ENCODE assay signal across 10 cellular contexts in the genomic region with DNA sequence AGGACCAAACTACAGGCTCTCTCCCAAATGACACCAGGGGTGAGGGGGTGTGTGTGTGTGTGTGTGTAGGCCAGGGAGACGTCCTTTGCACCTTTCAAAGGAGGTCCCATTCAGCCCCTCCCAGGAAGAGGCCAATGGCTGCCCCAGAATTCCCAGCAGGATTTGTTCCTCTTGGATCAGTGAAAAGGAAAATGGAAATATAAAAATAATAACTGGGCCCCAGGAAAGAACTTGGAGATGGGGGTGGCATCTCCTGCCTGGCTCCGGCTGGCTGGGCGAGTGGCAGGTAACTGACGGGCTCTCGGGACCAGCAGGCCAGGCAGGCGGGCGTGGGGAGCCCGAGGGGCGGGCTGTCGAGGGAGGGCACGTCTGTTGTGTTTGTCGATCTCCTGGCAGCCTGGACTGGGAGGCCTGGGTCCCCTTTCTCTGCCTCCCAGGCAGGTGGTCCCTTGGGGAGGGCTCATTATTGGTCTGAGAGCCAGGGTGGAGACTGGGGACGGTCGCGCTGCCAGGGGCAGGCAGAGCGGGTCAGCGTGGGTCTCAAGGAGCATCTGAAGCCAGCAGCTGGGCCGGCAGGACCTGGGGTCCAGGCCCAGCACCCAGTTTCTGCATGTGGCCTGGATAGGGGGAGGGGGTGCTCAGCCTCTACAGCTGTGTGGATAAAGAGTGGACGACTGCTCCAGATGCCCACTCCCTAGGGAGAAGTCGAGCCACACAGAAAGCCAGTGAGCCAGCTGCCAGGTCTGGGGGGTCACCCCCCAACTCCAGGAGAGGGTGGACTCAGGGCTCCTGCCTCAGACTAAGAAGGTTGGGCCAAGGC. TPM values are rescaled to one million over a fixed set of nuclear protein-coding genes. Genes with fewer than 3 reads are reported as not detected.
DNase-seq lines count a peak whose midpoint lies in the region; ATAC-seq, FAIRE-seq and TF ChIP-seq lines count a peak whose summit lies in the region.
"Had no signal": no experiment of that assay in that cellular context is flagged by ENCODE, and none has a peak within 500 bp of the region (broad histone marks: within the 10 kb centered on the region; RNA-seq: fewer than 3 reads in every experiment).

No MANE protein-coding gene starts in this region.

- POLR2A ChIA-PET in activated CD4-positive, alpha-beta T cell treated with anti-CD3 and anti-CD28 coated beads for 36 hours (lab: Charles Lee): no interaction called here
- POLR2A ChIA-PET in OCI-LY7 (lab: Charles Lee) (interaction anchor here (0.5 kb wide), 1 partner anchor 17 kb away, joined by 3 read pairs; no protein-coding TSS in a partner anchor), H1 (lab: Charles Lee; ENCODE audit: partially characterized antibody) (interaction anchor here (0.7 kb wide), 1 partner anchor 10 kb away, joined by 3 read pairs; no protein-coding TSS in a partner anchor)

- no peak for TF ChIP-seq CTCF in OCI-LY7 (conservative IDR thresholded peaks at IDR 0.05; ENCODE audit: low read length)
- TF ChIP-seq CTCF in H1 (IDR thresholded peaks at IDR 0.05; ENCODE audit: control extremely low read depth in 1 of 3, insufficient read depth in 1 of 3, low read depth in 1 of 3, low read length in 3 of 3): no peak
- no peak for TF ChIP-seq CTCF in smooth muscle cell (IDR thresholded peaks at IDR 0.05; ENCODE audit: borderline replicate concordance, insufficient read depth, poor library complexity, severe bottlenecking)
- no peak for TF ChIP-seq CTCF in tibial nerve (IDR thresholded peaks at IDR 0.05)

- peaks cover 5% of the 10 kb centered on the region for H3K27me3 Mint-ChIP-seq in activated CD4-positive, alpha-beta T cell treated with anti-CD3 and anti-CD28 coated beads for 36 hours

- H3K4me3 ChIP-seq in OCI-LY7 (ENCODE audit: low read depth, low read length, poor library complexity, severe bottlenecking) (no peak overlapping the region), H1 (ENCODE audit: extremely low read depth in 1 of 4, insufficient read depth in 2 of 4, low read depth in 3 of 4, low read length in 4 of 4) (peak overlapping the region in 1 of 4 experiments; percentile 69; a peak in 1 of 8 replicates), smooth muscle cell (peak overlapping the region; percentile 91), tibial nerve (no peak overlapping the region)

- no peak overlapping the region for H3K14ac ChIP-seq in H1 (ENCODE audit: insufficient read length)

- peaks cover 62% of the 10 kb centered on the region for H3K4me1 Mint-ChIP-seq in activated CD4-positive, alpha-beta T cell treated with anti-CD3 and anti-CD28 coated beads for 36 hours

- peak; percentile 42 for DNase-seq in activated CD4-positive, alpha-beta T cell treated with anti-CD3 and anti-CD28 coated beads for 36 hours
- DNase-seq in activated CD4-positive, alpha-beta T cell treated with anti-CD3 and anti-CD28 coated beads for 1 hour: no peak
- DNase-seq in OCI-LY7 (ENCODE audit: low spot score) (no peak), H1 (ENCODE audit: low read depth in 1 of 2, low spot score in 2 of 2) (peak in 1 of 2 experiments; percentile 65), smooth muscle cell (lab: John Stamatoyannopoulos, UW; ENCODE audit: unreplicated experiment) (no peak), tibial nerve (ENCODE audit: low spot score in 2 of 2) (no peak), NCI-H2081 (lab: John Stamatoyannopoulos, UW) (no peak)
- DNase-seq in NK-92 treated with Interleukin-12 subunit alpha and Interleukin-12 subunit beta, amount 100 ng/mL, for 24 hours (lab: John Stamatoyannopoulos, UW): no peak
- DNase-seq: NCI-H2029 had no signal

- peak overlapping the region; percentile 75; the same call in 1 of the 2 replicates for H2BK12ac ChIP-seq in H1 (ENCODE audit: low read depth, low read length)

- no peaks in the 10 kb centered on the region for H3K36me3 Mint-ChIP-seq in activated CD4-positive, alpha-beta T cell treated with anti-CD3 and anti-CD28 coated beads for 36 hours (ENCODE audit: low read depth)

- H4K8ac ChIP-seq in H1 (ENCODE audit: extremely low read depth, insufficient read depth, low read length): no peak overlapping the region; the same call in 1 of the 2 replicates

- H4K20me1 ChIP-seq in OCI-LY7 (ENCODE audit: insufficient read depth, low read length) (no peaks in the 10 kb centered on the region), H1 (replicated peaks in 1 of 2; ENCODE audit: control insufficient read depth in 1 of 2, insufficient read depth in 2 of 2, low read length in 2 of 2) (no peaks in the 10 kb centered on the region), smooth muscle cell (ENCODE audit: low read depth) (no peaks in the 10 kb centered on the region)

- H3K56ac ChIP-seq in H1 (replicated peaks; ENCODE audit: insufficient read length, low read depth, low read length): no peak overlapping the region

- no peak overlapping the region for H2BK20ac ChIP-seq in H1 (ENCODE audit: low read length)

- H3K23ac ChIP-seq in H1 (ENCODE audit: insufficient read length): no peak overlapping the region

- TF ChIP-seq POLR2A in H1 (IDR thresholded peaks at IDR 0.05; ENCODE audit: control extremely low read depth in 1 of 2, low read depth in 2 of 2, low read length in 2 of 2): no peak
- TF ChIP-seq POLR2A in tibial nerve (IDR thresholded peaks at IDR 0.05): no peak

- peak overlapping the region; percentile 52 for H3K4me3 Mint-ChIP-seq in activated CD4-positive, alpha-beta T cell treated with anti-CD3 and anti-CD28 coated beads for 36 hours

- no peak overlapping the region for H3K27ac ChIP-seq in OCI-LY7 (ENCODE audit: low read depth, low read length, poor library complexity, severe bottlenecking)
- no peak overlapping the region for H3K27ac ChIP-seq in H1 (ENCODE audit: low read depth, low read length)
- no peak overlapping the region for H3K27ac ChIP-seq in smooth muscle cell (ENCODE audit: low read depth)
- peak overlapping the region in 2 of 4 donors; percentile 60 to 67 for H3K27ac ChIP-seq in tibial nerve

- peak overlapping the region; percentile 27 for H4K91ac ChIP-seq in H1 (replicated peaks; ENCODE audit: insufficient read length, low read length)

- H3K9me3 ChIP-seq in OCI-LY7 (ENCODE audit: low read length): no peaks in the 10 kb centered on the region
- H3K9me3 ChIP-seq in H1 (ENCODE audit: insufficient read depth in 2 of 2, low read depth in 1 of 2, low read length in 1 of 2): no peaks in the 10 kb centered on the region
- no peaks in the 10 kb centered on the region for H3K9me3 ChIP-seq in smooth muscle cell (replicated peaks; ENCODE audit: low read depth)
- H3K9me3 ChIP-seq in tibial nerve: no peaks in the 10 kb centered on the region

- CTCF ChIA-PET in activated CD4-positive, alpha-beta T cell treated with anti-CD3 and anti-CD28 coated beads for 36 hours (lab: Charles Lee): interaction anchor here (0.6 kb wide), 2 partner anchors 36 to 55 kb away, joined by 3 read pairs; no protein-coding TSS in a partner anchor
- CTCF ChIA-PET in OCI-LY7 (lab: Charles Lee; ENCODE audit: unreplicated experiment) (no interaction called here), H1 (lab: Charles Lee; ENCODE audit: partially characterized antibody) (interaction anchor here (0.9 kb wide), 1 partner anchor 9 kb away, joined by 3 read pairs; no protein-coding TSS in a partner anchor)

- H2AFZ ChIP-seq in OCI-LY7 (ENCODE audit: low read length) (no peak overlapping the region), H1 (ENCODE audit: low read length) (no peak overlapping the region), smooth muscle cell (ENCODE audit: low read depth) (no peak overlapping the region)

- H3K9ac ChIP-seq in H1 (replicated peaks in 1 of 4; ENCODE audit: extremely low read depth in 1 of 4, low read depth in 3 of 4, low read length in 3 of 4) (no peak overlapping the region), smooth muscle cell (ENCODE audit: low read depth) (no peak overlapping the region)

- H3K27me3 ChIP-seq in H1 (replicated peaks in 1 of 4; ENCODE audit: control insufficient read depth in 3 of 4, extremely low read depth in 1 of 4, insufficient read depth in 3 of 4, low read length in 3 of 4) (peaks cover 6 to 27% (median 27%) of the 10 kb centered on the region in 4 experiments), smooth muscle cell (ENCODE audit: low read depth) (peaks cover 16% of the 10 kb centered on the region), tibial nerve (peaks cover 0 to 24% of the 10 kb centered on the region in 2 donors)

- H3K27ac Mint-ChIP-seq in activated CD4-positive, alpha-beta T cell treated with anti-CD3 and anti-CD28 coated beads for 36 hours: peak overlapping the region; percentile 85

- peak overlapping the region; percentile 48 for H3K18ac ChIP-seq in H1 (ENCODE audit: extremely low read depth, low read length)

- peaks cover 38% of the 10 kb centered on the region for H3K4me1 ChIP-seq in OCI-LY7 (ENCODE audit: insufficient read depth, low read length, poor library complexity, severe bottlenecking)
- H3K4me1 ChIP-seq in H1 (replicated peaks in 1 of 4; ENCODE audit: control insufficient read depth in 3 of 4, insufficient read depth in 4 of 4, low read length in 3 of 4): peaks cover 0 to 21% (median 14%) of the 10 kb centered on the region in 4 experiments; a peak in 6 of 7 replicates
- H3K4me1 ChIP-seq in smooth muscle cell (ENCODE audit: low read depth): peaks cover 20% of the 10 kb centered on the region
- peaks cover 0 to 32% (median 2%) of the 10 kb centered on the region in 4 donors for H3K4me1 ChIP-seq in tibial nerve

- no peaks in the 10 kb centered on the region for H3K9me3 Mint-ChIP-seq in activated CD4-positive, alpha-beta T cell treated with anti-CD3 and anti-CD28 coated beads for 36 hours (ENCODE audit: low read depth)

- H2BK15ac ChIP-seq in H1 (ENCODE audit: low read length): peak overlapping the region; percentile 92; the same call in 1 of the 2 replicates

- no peak for TF ChIP-seq RAD21 in H1 (IDR thresholded peaks at IDR 0.05 in 1 of 2, conservative IDR thresholded peaks at IDR 0.05 in 1 of 2; ENCODE audit: low read depth in 2 of 2, low read length in 2 of 2)

- no peak for ATAC-seq in activated CD4-positive, alpha-beta T cell treated with anti-CD3 and anti-CD28 coated beads for 36 hours

- H3K23me2 ChIP-seq in H1 (ENCODE audit: low read depth, low read length): peaks cover 9% of the 10 kb centered on the region; the same call in 1 of the 2 replicates

- H2BK120ac ChIP-seq in H1 (replicated peaks; ENCODE audit: low read depth, low read length): peak overlapping the region; percentile 64

- no peaks in the 10 kb centered on the region for H3K9me2 ChIP-seq in OCI-LY7 (ENCODE audit: insufficient read depth, low read length)

- no peak for TF ChIP-seq EP300 in H1 (IDR thresholded peaks at IDR 0.05; ENCODE audit: borderline replicate concordance in 1 of 2, low read depth in 2 of 2, low read length in 2 of 2)
- TF ChIP-seq EP300 in tibial nerve (IDR thresholded peaks at IDR 0.05): no peak

- H3F3A ChIP-seq in smooth muscle cell (ENCODE audit: low read depth): peaks cover 30% of the 10 kb centered on the region

- peaks cover 2% of the 10 kb centered on the region; the same call in 1 of the 2 replicates for H3K79me1 ChIP-seq in H1 (ENCODE audit: low read depth, low read length)

- H3K79me2 ChIP-seq in OCI-LY7 (ENCODE audit: insufficient read depth, low read depth, low read length) (no peaks in the 10 kb centered on the region), H1 (ENCODE audit: control insufficient read depth in 1 of 2, insufficient read depth in 2 of 2, low read length in 2 of 2) (no peaks in the 10 kb centered on the region), smooth muscle cell (ENCODE audit: low read depth) (no peaks in the 10 kb centered on the region)

- no peak overlapping the region for H2BK5ac ChIP-seq in H1 (ENCODE audit: low read depth, low read length)

- intact Hi-C loops in activated CD4-positive, alpha-beta T cell treated with anti-CD3 and anti-CD28 coated beads for 36 hours (cut with DNase I, micrococcal nuclease): loop anchor here (2.0 to 5.0 kb wide), 2 partner anchors 47 to 160 kb away; a partner anchor contains a TSS
- intact Hi-C loops in OCI-LY7 (cut with micrococcal nuclease; ENCODE audit: unreplicated experiment): no loop called here

- no peaks in the 10 kb centered on the region for H3K36me3 ChIP-seq in OCI-LY7 (ENCODE audit: insufficient read depth, low read length)
- H3K36me3 ChIP-seq in H1 (ENCODE audit: control insufficient read depth in 2 of 4, insufficient read depth in 4 of 4, low read length in 3 of 4): no peaks in the 10 kb centered on the region
- no peaks in the 10 kb centered on the region for H3K36me3 ChIP-seq in smooth muscle cell (ENCODE audit: low read depth)
- no peaks in the 10 kb centered on the region for H3K36me3 ChIP-seq in tibial nerve

- H3K4ac ChIP-seq in H1 (replicated peaks; ENCODE audit: insufficient read length, low read depth, low read length): no peak overlapping the region

- H2AK5ac ChIP-seq in H1 (ENCODE audit: low read depth, low read length): no peak overlapping the region

- peak overlapping the region; percentile 6 for H4K5ac ChIP-seq in H1 (ENCODE audit: insufficient read length, low read depth, low read length)

- peak overlapping the region; percentile 17; the same call in 1 of the 2 replicates for H3K4me2 ChIP-seq in OCI-LY7 (ENCODE audit: low read length)
- peak overlapping the region; percentile 71 to 74; a peak in 3 of 4 replicates for H3K4me2 ChIP-seq in H1 (ENCODE audit: insufficient read depth in 1 of 2, low read depth in 2 of 2, low read length in 2 of 2)
- H3K4me2 ChIP-seq in smooth muscle cell: peak overlapping the region; percentile 1

- WGBS in H1 (ENCODE audit: extremely low coverage in 1 of 2, insufficient coverage in 1 of 2, insufficient read length in 1 of 2, insufficient replicate concordance in 2 of 2, low coverage in 1 of 2, low lambda C conversion rate in 2 of 2, missing lambda C conversion rate in 1 of 2), 2 experiments: 64% methylated on average over 20 of the region's 20 CpGs; no CpG with 5 or more reads in 1 of the 2 experiments
- 80% methylated on average over 20 of the region's 20 CpGs for WGBS in smooth muscle cell (ENCODE audit: low lambda C conversion rate)
- 73 to 78% methylated on average over 18 to 20 of the region's 20 CpGs for WGBS in tibial nerve, 2 donors

- BruUV-seq in OCI-LY7 (replicated peaks; lab: Mats Ljungman, UMichigan): no TSS peak

- FAIRE-seq in H1 (lab: Jason Lieb, UNC): no peak
- FAIRE-seq: islet of Langerhans had no signal

RNA-seq across cellular contexts. Expression of a gene that starts 3.1 kb away (rescaled TPM):
- total RNA-seq in activated CD4-positive, alpha-beta T cell treated with anti-CD3 and anti-CD28 coated beads for 36 hours: 10 to 100 TPM; 17.3 to 22.0 TPM
- total RNA-seq in OCI-LY7 (2014; rRNA removed; shearing (Covaris generic)): 1.5 and 4.2 TPM in 2 replicates
- total RNA-seq in OCI-LY7 (2022) (3.3 and 3.9 TPM in 2 replicates), smooth muscle cell (26.0 and 26.6 TPM in 2 replicates), tibial nerve (10 to 100 TPM; 11.5 to 22.3 (median 19.9) TPM)
- total RNA-seq in H1 (2021; fragmentation: NEBNext Ultra II Directional; extraction: Animal tissue kit (Norgen Biotek cat#: 25700)): 23.5 and 23.7 TPM in 2 replicates
- polyA plus RNA-seq in H1 (2011; rRNA removed) (15.3 and 24.9 TPM in 2 replicates), smooth muscle cell (26.2 and 28.7 TPM in 2 replicates)
- 11.7 TPM for polyA plus RNA-seq in H1 (2011; cell fraction: cytosol; rRNA removed)
- 37.7 TPM for polyA plus RNA-seq in H1 (2011; cell fraction: nucleus; rRNA removed)
- polyA plus RNA-seq in H1 (2012, experiment 1 of 2): 18.6 to 23.1 TPM (median 21.2 TPM) in 4 replicates
- polyA plus RNA-seq in H1 (2012, experiment 2 of 2): 15.5 TPM
- 16.7 TPM for polyA plus RNA-seq in H1 (2013, experiment 1 of 2)
- 18.6 TPM for polyA plus RNA-seq in H1 (2013, experiment 2 of 2)
- polyA minus RNA-seq in H1 (2011; rRNA and poly(A)+ RNA removed): 8.1 and 8.9 TPM in 2 replicates
- 14.1 TPM for polyA minus RNA-seq in H1 (2011; cell fraction: cytosol; rRNA and poly(A)+ RNA removed)
- polyA minus RNA-seq in H1 (2011; cell fraction: nucleus; rRNA and poly(A)+ RNA removed): 14.4 TPM

Comparison
In these comparisons a context has a peak if more than half of its experiments do, and no peak if none do; other contexts are left out.
1. H3K4me2 ChIP-seq: peak in every context shown above with its lines; median percentile 72 in H1; 17 in OCI-LY7; 1 in smooth muscle cell.